ENCODE assay signal across 17 cellular contexts in the genomic region with DNA sequence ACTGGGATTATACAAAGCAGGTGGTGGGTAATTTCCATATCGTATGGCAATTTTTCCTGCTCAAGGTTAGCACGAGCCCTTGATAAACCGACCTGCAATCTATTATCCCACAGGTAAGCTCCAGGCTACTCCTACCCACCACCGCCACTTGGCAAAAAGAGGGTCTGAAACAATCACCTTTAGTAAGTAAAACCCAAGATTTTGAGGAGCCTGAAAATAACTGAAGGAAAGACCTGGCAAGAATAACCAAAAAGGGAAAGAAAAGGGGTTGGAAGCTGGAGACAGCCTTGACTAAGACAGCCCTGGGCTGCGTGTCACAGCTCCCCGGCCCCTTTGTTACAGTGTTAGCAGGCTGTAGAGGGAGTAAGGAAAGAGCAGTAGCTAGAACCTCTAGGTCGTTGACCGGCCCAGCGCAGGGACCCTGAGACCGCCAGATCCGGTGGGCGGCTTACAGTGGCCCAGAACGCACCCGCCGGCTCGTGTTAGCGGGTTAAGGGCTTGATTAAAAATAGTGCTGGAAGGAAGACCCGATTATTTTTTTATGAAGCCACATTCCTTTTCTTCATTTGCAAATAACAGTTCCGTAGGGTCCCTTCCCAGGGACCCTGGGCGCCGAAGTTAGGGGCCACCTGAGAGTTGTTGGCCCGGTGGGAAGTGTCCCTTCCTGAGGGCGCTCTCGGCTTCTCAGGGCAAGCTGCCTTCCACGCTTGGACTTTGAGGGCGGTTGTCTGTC. TPM values are rescaled to one million over a fixed set of nuclear protein-coding genes. Genes with fewer than 3 reads are reported as not detected.
A peak's percentile ranks its signal among the peaks of the same experiment; 100 is the strongest.
DNase-seq lines count a peak whose midpoint lies in the region; ATAC-seq and TF ChIP-seq lines count a peak whose summit lies in the region.
"Had no signal": no experiment of that assay in that cellular context is flagged by ENCODE, and none has a peak within 500 bp of the region (broad histone marks: within the 10 kb centered on the region; RNA-seq: fewer than 3 reads in every experiment).

No MANE protein-coding gene starts in this region.

- WGBS in neuronal stem cell (ENCODE audit: extremely low coverage in 2 of 2, insufficient read length in 2 of 2, insufficient replicate concordance in 1 of 2), 2 donors, result no CpG with 5 or more reads among the region's 26 CpGs

- H2BK120ac ChIP-seq in neuronal stem cell (ENCODE audit: low read depth, low read length), result no peak overlapping the region

- H3K79me1 ChIP-seq in neuronal stem cell (ENCODE audit: low read depth, low read length), result no peaks in the 10 kb centered on the region

- no peaks in the 10 kb centered on the region for H3K36me3 ChIP-seq in PC-3 (ENCODE audit: low read depth, low read length)
- no peaks in the 10 kb centered on the region for H3K36me3 ChIP-seq in neuronal stem cell (replicated peaks in 1 of 2; ENCODE audit: control insufficient read depth in 2 of 2, insufficient read depth in 2 of 2, low read length in 2 of 2)

- no peaks in the 10 kb centered on the region for H3K4me1 ChIP-seq in PC-3 (ENCODE audit: insufficient read depth, low read length)
- peaks cover 0 to 11% of the 10 kb centered on the region in 2 donors for H3K4me1 ChIP-seq in neuronal stem cell (ENCODE audit: control insufficient read depth in 2 of 2, insufficient read depth in 1 of 2, low read depth in 1 of 2, low read length in 2 of 2)

- H3K9ac ChIP-seq in PC-3 (ENCODE audit: low read length) (no peak overlapping the region), neuronal stem cell (ENCODE audit: low read depth, low read length, poor library complexity) (no peak overlapping the region)

- intact Hi-C loops in PC-3 (cut with micrococcal nuclease), result no loop called here

- no TSS peak for BruUV-seq in PC-3 (replicated peaks; lab: Mats Ljungman, UMichigan)

- no peak overlapping the region for H2BK5ac ChIP-seq in neuronal stem cell (ENCODE audit: low read length)

- H2AK5ac ChIP-seq in neuronal stem cell (ENCODE audit: low read depth, low read length), result no peak overlapping the region

- no peak overlapping the region for H3K27ac Mint-ChIP-seq in glutamatergic neuron (ENCODE audit: unreplicated experiment)
- H3K27ac Mint-ChIP-seq in stimulated activated memory B cell treated with anti-CD40 and anti-IgM and Interleukin-4, amounts not matched to agents 10 μg/mL and 1 μg/mL and 100 μg/mL, for 72 hours, result no peak overlapping the region
- H3K27ac Mint-ChIP-seq: activated CD4-positive, alpha-beta memory T cell treated with anti-CD3 and anti-CD28 coated beads, Interleukin-2, amount 10 ng/mL, durations not matched to agents 7 days and 5 days; activated naive CD8-positive, alpha-beta T cell treated with anti-CD3 and anti-CD28 coated beads for 36 hours; natural killer cell had no signal

- no peaks in the 10 kb centered on the region for H4K20me1 ChIP-seq in PC-3 (ENCODE audit: low read length)

- H3K4ac ChIP-seq in neuronal stem cell (ENCODE audit: low read length), result no peak overlapping the region

- H3K27me3 ChIP-seq in PC-3 (ENCODE audit: low read length) (peaks cover 61% of the 10 kb centered on the region), neuronal stem cell (ENCODE audit: control insufficient read depth in 3 of 3, insufficient read depth in 3 of 3, low read depth in 1 of 3, low read length in 3 of 3) (peaks cover 30 to 85% (median 77%) of the 10 kb centered on the region in 3 experiments)

- no peak for TF ChIP-seq CTCF in PC-3 (conservative IDR thresholded peaks at IDR 0.05; ENCODE audit: low read depth, low read length)
- no peak for TF ChIP-seq CTCF in glutamatergic neuron (IDR thresholded peaks at IDR 0.05; ENCODE audit: partially characterized antibody, unreplicated experiment)

- H3K36me3 Mint-ChIP-seq in glutamatergic neuron (ENCODE audit: unreplicated experiment), result no peaks in the 10 kb centered on the region
- no peaks in the 10 kb centered on the region for H3K36me3 Mint-ChIP-seq in stimulated activated memory B cell treated with anti-CD40 and anti-IgM and Interleukin-4, amounts not matched to agents 10 μg/mL and 1 μg/mL and 100 μg/mL, for 72 hours
- H3K36me3 Mint-ChIP-seq: activated naive CD8-positive, alpha-beta T cell treated with anti-CD3 and anti-CD28 coated beads for 36 hours had no signal

- peaks cover 9% of the 10 kb centered on the region for H3K9me3 Mint-ChIP-seq in glutamatergic neuron (ENCODE audit: unreplicated experiment)
- no peaks in the 10 kb centered on the region for H3K9me3 Mint-ChIP-seq in stimulated activated memory B cell treated with anti-CD40 and anti-IgM and Interleukin-4, amounts not matched to agents 10 μg/mL and 1 μg/mL and 100 μg/mL, for 72 hours
- H3K9me3 Mint-ChIP-seq: activated CD4-positive, alpha-beta memory T cell treated with anti-CD3 and anti-CD28 coated beads, Interleukin-2, amount 10 ng/mL, durations not matched to agents 7 days and 5 days; activated naive CD8-positive, alpha-beta T cell treated with anti-CD3 and anti-CD28 coated beads for 36 hours had no signal

- H3K9me3 ChIP-seq in PC-3 (ENCODE audit: low read length), result no peaks in the 10 kb centered on the region
- H3K9me3 ChIP-seq in neuronal stem cell (replicated peaks in 1 of 2; ENCODE audit: control insufficient read depth in 2 of 2, insufficient read depth in 1 of 2, low read depth in 1 of 2, low read length in 2 of 2), result no peaks in the 10 kb centered on the region

- no peak overlapping the region for H3K18ac ChIP-seq in neuronal stem cell (ENCODE audit: low read length)

- peak; percentile 67 for DNase-seq in ELF-1 (ENCODE audit: low read depth, low spot score)
- no peak for DNase-seq in PC-3
- no peak for DNase-seq in glutamatergic neuron
- no peak for DNase-seq in neuronal stem cell (ENCODE audit: low spot score)
- no peak for DNase-seq in dermis blood vessel endothelial cell
- no peak for DNase-seq in DMS79 (lab: John Stamatoyannopoulos, UW)
- DNase-seq: activated CD4-positive, alpha-beta memory T cell treated with anti-CD3 and anti-CD28 coated beads, Interleukin-2, amount 10 ng/mL, durations not matched to agents 7 days and 5 days; activated naive CD8-positive, alpha-beta T cell treated with anti-CD3 and anti-CD28 coated beads for 36 hours; activated T-cell treated with anti-CD3 and anti-CD28 coated beads, Interleukin-2, amount 50 U/mL, for 48 hours; COR-L47; effector memory CD4-positive, alpha-beta T cell; natural killer cell; NCI-H2081; stimulated activated CD4-positive, alpha-beta T cell treated with anti-CD3 and anti-CD28 coated beads, Interleukin-1b, Interleukin-23, amount 100 ng/mL, for 48 hours had no signal

- H3K9me2 ChIP-seq in PC-3 (replicated peaks; ENCODE audit: low read length), result no peaks in the 10 kb centered on the region

- H3K14ac ChIP-seq in neuronal stem cell (ENCODE audit: low read length), result no peak overlapping the region

- peak overlapping the region; percentile 57 for H3K4me3 ChIP-seq in PC-3 (ENCODE audit: low read length)
- no peak overlapping the region for H3K4me3 ChIP-seq in neuronal stem cell (ENCODE audit: low read length in 2 of 2)

- H4K91ac ChIP-seq in neuronal stem cell (ENCODE audit: low read depth, low read length, poor library complexity), result no peak overlapping the region

- ATAC-seq in PC-3, result no peak
- ATAC-seq in GM21576 (IDR thresholded peaks at IDR 0.05; ENCODE audit: unreplicated experiment), result no peak
- ATAC-seq in stimulated activated memory B cell treated with anti-CD40 and anti-IgM and Interleukin-4, amounts not matched to agents 10 μg/mL and 1 μg/mL and 100 μg/mL, for 72 hours, result no peak
- ATAC-seq: natural killer cell had no signal

- H3K79me2 ChIP-seq in PC-3 (ENCODE audit: low read length), result no peaks in the 10 kb centered on the region

- POLR2A ChIA-PET in PC-3 (lab: Charles Lee; ENCODE audit: unreplicated experiment), result no interaction called here

- H2BK12ac ChIP-seq in neuronal stem cell (ENCODE audit: low read length), result no peak overlapping the region

- H3K4me2 ChIP-seq in PC-3 (ENCODE audit: low read length), result peak overlapping the region; percentile 77
- no peak overlapping the region for H3K4me2 ChIP-seq in neuronal stem cell (ENCODE audit: insufficient read depth, low read length, poor library complexity, severe bottlenecking)

- H3K27ac ChIP-seq in PC-3 (ENCODE audit: low read length) (no peak overlapping the region), neuronal stem cell (replicated peaks; ENCODE audit: low read length) (no peak overlapping the region)

- H2AFZ ChIP-seq in PC-3 (ENCODE audit: low read length) (peak overlapping the region; percentile 63), neuronal stem cell (ENCODE audit: low read length) (peak overlapping the region; percentile 83)

- H3K23ac ChIP-seq in neuronal stem cell (ENCODE audit: low read depth, low read length, poor library complexity), result no peak overlapping the region

- peak overlapping the region; percentile 56 for H3K4me3 Mint-ChIP-seq in glutamatergic neuron (ENCODE audit: unreplicated experiment)
- H3K4me3 Mint-ChIP-seq in stimulated activated memory B cell treated with anti-CD40 and anti-IgM and Interleukin-4, amounts not matched to agents 10 μg/mL and 1 μg/mL and 100 μg/mL, for 72 hours, result no peak overlapping the region
- H3K4me3 Mint-ChIP-seq: activated CD4-positive, alpha-beta memory T cell treated with anti-CD3 and anti-CD28 coated beads, Interleukin-2, amount 10 ng/mL, durations not matched to agents 7 days and 5 days; activated naive CD8-positive, alpha-beta T cell treated with anti-CD3 and anti-CD28 coated beads for 36 hours; natural killer cell had no signal

- H4K8ac ChIP-seq in neuronal stem cell (ENCODE audit: low read depth, low read length), result no peak overlapping the region

- no peak overlapping the region for H2BK15ac ChIP-seq in neuronal stem cell (ENCODE audit: low read length)

- no peaks in the 10 kb centered on the region for H3F3A ChIP-seq in PC-3 (ENCODE audit: low read length, unreplicated experiment)

- H3K27me3 Mint-ChIP-seq in glutamatergic neuron (ENCODE audit: unreplicated experiment), result peaks cover 30% of the 10 kb centered on the region
- H3K27me3 Mint-ChIP-seq in stimulated activated memory B cell treated with anti-CD40 and anti-IgM and Interleukin-4, amounts not matched to agents 10 μg/mL and 1 μg/mL and 100 μg/mL, for 72 hours, result peaks cover 84% of the 10 kb centered on the region

- CTCF ChIA-PET in PC-3 (lab: Charles Lee), result no interaction called here

- peaks cover 1% of the 10 kb centered on the region for H3K4me1 Mint-ChIP-seq in glutamatergic neuron (ENCODE audit: low read depth, unreplicated experiment)
- no peaks in the 10 kb centered on the region for H3K4me1 Mint-ChIP-seq in stimulated activated memory B cell treated with anti-CD40 and anti-IgM and Interleukin-4, amounts not matched to agents 10 μg/mL and 1 μg/mL and 100 μg/mL, for 72 hours
- H3K4me1 Mint-ChIP-seq: activated CD4-positive, alpha-beta memory T cell treated with anti-CD3 and anti-CD28 coated beads, Interleukin-2, amount 10 ng/mL, durations not matched to agents 7 days and 5 days; activated naive CD8-positive, alpha-beta T cell treated with anti-CD3 and anti-CD28 coated beads for 36 hours; natural killer cell had no signal

RNA-seq across cellular contexts. Expression of a gene that starts 30.5 kb away (rescaled TPM):
- total RNA-seq in PC-3 (2014; rRNA removed) (not detected in 2 replicates), glutamatergic neuron (ENCODE audit: unreplicated experiment) (not detected), dermis blood vessel endothelial cell (under 0.01 TPM in 2 replicates)
- polyA plus RNA-seq in neuronal stem cell (2013, experiment 1 of 2), result not detected
- polyA plus RNA-seq in neuronal stem cell (2013, experiment 2 of 2), result not detected
- total RNA-seq: activated CD4-positive, alpha-beta memory T cell treated with anti-CD3 and anti-CD28 coated beads, Interleukin-2, amount 10 ng/mL, durations not matched to agents 7 days and 5 days; activated naive CD8-positive, alpha-beta T cell treated with anti-CD3 and anti-CD28 coated beads for 36 hours; lung microvascular endothelial cell; natural killer cell had no signal
